1 cellular context compared by ENCODE assay signal in the genomic region with DNA sequence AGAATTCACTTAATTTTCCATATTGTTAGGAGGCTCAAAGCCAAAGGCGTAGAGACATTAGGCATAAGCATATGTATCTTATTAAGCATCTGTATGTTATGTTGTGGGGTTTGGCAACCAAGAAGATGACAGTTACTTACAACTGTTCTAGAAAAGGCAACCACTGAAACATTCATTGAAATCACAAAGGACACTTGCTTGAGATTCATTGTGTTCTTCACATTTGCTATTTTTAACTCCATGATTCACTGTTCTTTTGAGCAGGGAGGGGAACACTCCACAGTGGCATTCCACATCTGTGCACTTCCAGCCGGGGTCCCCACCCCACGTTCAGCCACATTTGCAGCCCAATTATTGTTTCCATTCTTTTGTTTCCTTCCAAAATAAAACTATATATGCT.
TF ChIP-seq lines count a peak whose summit lies in the region.

No MANE protein-coding gene starts in this region.

TF ChIP-seq in WTC11, 78 proteins besides CTCF, POLR2A, EP300 and RAD21 (continued from another document):
- TF ChIP-seq, protein P1, sequence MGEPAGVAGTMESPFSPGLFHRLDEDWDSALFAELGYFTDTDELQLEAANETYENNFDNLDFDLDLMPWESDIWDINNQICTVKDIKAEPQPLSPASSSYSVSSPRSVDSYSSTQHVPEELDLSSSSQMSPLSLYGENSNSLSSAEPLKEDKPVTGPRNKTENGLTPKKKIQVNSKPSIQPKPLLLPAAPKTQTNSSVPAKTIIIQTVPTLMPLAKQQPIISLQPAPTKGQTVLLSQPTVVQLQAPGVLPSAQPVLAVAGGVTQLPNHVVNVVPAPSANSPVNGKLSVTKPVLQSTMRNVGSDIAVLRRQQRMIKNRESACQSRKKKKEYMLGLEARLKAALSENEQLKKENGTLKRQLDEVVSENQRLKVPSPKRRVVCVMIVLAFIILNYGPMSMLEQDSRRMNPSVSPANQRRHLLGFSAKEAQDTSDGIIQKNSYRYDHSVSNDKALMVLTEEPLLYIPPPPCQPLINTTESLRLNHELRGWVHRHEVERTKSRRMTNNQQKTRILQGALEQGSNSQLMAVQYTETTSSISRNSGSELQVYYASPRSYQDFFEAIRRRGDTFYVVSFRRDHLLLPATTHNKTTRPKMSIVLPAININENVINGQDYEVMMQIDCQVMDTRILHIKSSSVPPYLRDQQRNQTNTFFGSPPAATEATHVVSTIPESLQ (CRISPR knock-in tag; IDR thresholded peaks at IDR 0.05): no peak
- TF ChIP-seq ZNF671 (CRISPR knock-in tag; IDR thresholded peaks at IDR 0.05) (no peak), GABPB1 (CRISPR knock-in tag; IDR thresholded peaks at IDR 0.05) (no peak), TEAD4 (CRISPR knock-in tag; IDR thresholded peaks at IDR 0.05) (no peak), EMX1 (CRISPR knock-in tag; IDR thresholded peaks at IDR 0.05) (no peak), SP1 (CRISPR knock-in tag; conservative IDR thresholded peaks at IDR 0.05) (no peak), AR (CRISPR knock-in tag; IDR thresholded peaks at IDR 0.05) (no peak), ZBTB21 (CRISPR knock-in tag; IDR thresholded peaks at IDR 0.05; ENCODE audit: borderline replicate concordance) (no peak), ESRRA (CRISPR knock-in tag; IDR thresholded peaks at IDR 0.05; ENCODE audit: borderline replicate concordance) (no peak)
- TF ChIP-seq, protein P2, sequence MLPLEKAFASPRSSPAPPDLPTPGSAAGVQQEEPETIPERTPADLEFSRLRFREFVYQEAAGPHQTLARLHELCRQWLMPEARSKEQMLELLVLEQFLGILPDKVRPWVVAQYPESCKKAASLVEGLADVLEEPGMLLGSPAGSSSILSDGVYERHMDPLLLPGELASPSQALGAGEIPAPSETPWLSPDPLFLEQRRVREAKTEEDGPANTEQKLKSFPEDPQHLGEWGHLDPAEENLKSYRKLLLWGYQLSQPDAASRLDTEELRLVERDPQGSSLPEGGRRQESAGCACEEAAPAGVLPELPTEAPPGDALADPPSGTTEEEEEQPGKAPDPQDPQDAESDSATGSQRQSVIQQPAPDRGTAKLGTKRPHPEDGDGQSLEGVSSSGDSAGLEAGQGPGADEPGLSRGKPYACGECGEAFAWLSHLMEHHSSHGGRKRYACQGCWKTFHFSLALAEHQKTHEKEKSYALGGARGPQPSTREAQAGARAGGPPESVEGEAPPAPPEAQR (CRISPR knock-in tag; IDR thresholded peaks at IDR 0.05): no peak
